ENCODE assay signal across 8 cellular contexts in the genomic region with DNA sequence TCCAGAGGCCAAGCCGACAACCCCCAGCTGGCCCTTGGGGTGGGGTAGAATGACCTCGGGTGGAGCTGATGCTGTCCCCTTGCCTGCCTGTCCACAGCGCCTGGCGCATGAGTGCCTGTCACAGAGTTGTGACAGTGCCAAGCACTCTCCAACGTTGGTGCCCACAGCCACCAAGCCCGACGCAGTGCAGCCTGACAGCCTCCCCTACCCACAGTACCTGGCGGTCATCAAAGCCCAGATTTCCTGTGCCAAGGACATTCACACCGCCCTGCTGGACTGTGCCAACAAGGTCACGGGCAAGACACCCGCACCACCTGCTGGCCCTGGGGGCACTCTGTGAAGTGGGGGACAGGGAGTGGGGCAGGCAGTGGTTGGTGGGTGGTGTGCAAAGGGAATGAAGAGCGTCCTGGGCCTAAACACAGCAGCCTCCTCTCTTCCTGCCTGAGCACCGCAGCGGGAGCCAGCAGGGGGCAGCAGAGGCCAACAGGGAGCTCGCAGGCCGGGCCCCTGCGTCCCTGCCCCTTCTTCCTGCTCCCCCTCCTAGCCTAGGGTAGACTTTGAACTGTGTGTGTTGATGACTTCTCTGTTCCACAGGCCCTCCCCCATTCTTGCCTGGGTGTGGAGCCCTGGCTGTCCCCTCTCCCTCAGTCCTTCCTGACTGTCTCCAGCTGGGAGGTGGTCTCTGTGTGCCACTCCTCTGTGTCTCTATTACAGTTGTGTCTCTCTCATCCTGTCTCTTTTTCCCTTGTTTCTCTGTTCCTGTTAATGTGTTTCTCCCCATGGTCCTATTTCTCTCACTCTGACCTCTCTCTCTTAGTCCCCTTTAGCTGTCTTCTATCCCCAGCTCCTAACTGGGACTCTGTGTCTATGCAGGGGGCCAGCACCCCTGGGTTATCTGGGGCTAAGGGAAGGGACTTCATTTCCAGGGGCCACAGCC. TPM values are rescaled to one million over a fixed set of nuclear protein-coding genes. Genes with fewer than 3 reads are reported as not detected.
DNase-seq lines count a peak whose midpoint lies in the region; ATAC-seq and TF ChIP-seq lines count a peak whose summit lies in the region.

No MANE protein-coding gene starts in this region.

- DNase-seq in AG04450 (ENCODE audit: low read depth, low spot score) (no peak), RPMI8226 (peak; percentile 87), fibroblast of gingiva (ENCODE audit: low read depth) (peak; percentile 80)
- peak; percentile 88 for DNase-seq in activated T-helper 1 cell treated with anti-CD3 and anti-CD28 coated beads, Interleukin-12 subunit alpha, Interleukin-12 subunit beta, Interleukin-2, Interleukin-4 antibody, amounts not matched to agents 30 ng/mL and 10 ng/mL and 1 ng/mL, durations not matched to agents 14 hours and 24 hours and 36 hours (ENCODE audit: low spot score)
- peak; percentile 82 for DNase-seq in natural killer cell treated with Interleukin-12 subunit alpha and Interleukin-12 subunit beta and Interleukin-15 and Interleukin-18, amount 100 ng/mL, for 72 hours (ENCODE audit: low spot score)

- H3K9me3 ChIP-seq in AG04450 (ENCODE audit: control insufficient read depth, insufficient read depth, low read length), result no peaks in the 10 kb centered on the region

- H3K27me3 ChIP-seq in AG04450 (ENCODE audit: control insufficient read depth, insufficient read depth, low read length), result no peaks in the 10 kb centered on the region
- no peaks in the 10 kb centered on the region for H3K27me3 ChIP-seq in KMS-11 (ENCODE audit: insufficient read depth, low read depth)

- peak; percentile 96 for TF ChIP-seq CTCF in AG04450 (IDR thresholded peaks at IDR 0.05; ENCODE audit: low read depth, low read length)
- peak; percentile 90 for TF ChIP-seq CTCF in KMS-11 (conservative IDR thresholded peaks at IDR 0.05; ENCODE audit: low read depth, low read length)

- peaks cover 9% of the 10 kb centered on the region for H3K79me2 ChIP-seq in KMS-11 (ENCODE audit: insufficient read depth, low read depth)

- no peak overlapping the region for H2AFZ ChIP-seq in KMS-11 (ENCODE audit: low read depth)

- H3K36me3 ChIP-seq in KMS-11 (ENCODE audit: insufficient read depth), result 0 out of 2 replicates have a peak, but pooled peaks cover 6% of the 10 kb centered on the region

- H3K4me1 ChIP-seq in KMS-11 (ENCODE audit: low read depth, poor library complexity, severe bottlenecking), result peaks cover 55% of the 10 kb centered on the region

- no peaks in the 10 kb centered on the region for H4K20me1 ChIP-seq in KMS-11 (ENCODE audit: insufficient read depth)

- no peaks in the 10 kb centered on the region for H3K27me3 Mint-ChIP-seq in activated T-helper 1 cell treated with anti-CD3 and anti-CD28 coated beads, Interleukin-12 subunit alpha, Interleukin-12 subunit beta, Interleukin-2, Interleukin-4 antibody, amounts not matched to agents 30 ng/mL and 10 ng/mL and 1 ng/mL, durations not matched to agents 14 hours and 24 hours and 36 hours (ENCODE audit: insufficient read depth)
- no peaks in the 10 kb centered on the region for H3K27me3 Mint-ChIP-seq in natural killer cell treated with Interleukin-12 subunit alpha and Interleukin-12 subunit beta and Interleukin-15 and Interleukin-18, amount 100 ng/mL, for 72 hours
- no peaks in the 10 kb centered on the region for H3K27me3 Mint-ChIP-seq in stimulated activated naive CD8-positive, alpha-beta T cell treated with anti-CD3 and anti-CD28 coated beads, Interleukin-15, Interleukin-2, amounts not matched to agents 100 ng/mL and 50 ng/mL, for 24 hours

- peak overlapping the region; percentile 67 for H3K27ac Mint-ChIP-seq in activated T-helper 1 cell treated with anti-CD3 and anti-CD28 coated beads, Interleukin-12 subunit alpha, Interleukin-12 subunit beta, Interleukin-2, Interleukin-4 antibody, amounts not matched to agents 30 ng/mL and 10 ng/mL and 1 ng/mL, durations not matched to agents 14 hours and 24 hours and 36 hours
- peak overlapping the region; percentile 87 to 90 for H3K27ac Mint-ChIP-seq in natural killer cell treated with Interleukin-12 subunit alpha and Interleukin-12 subunit beta and Interleukin-15 and Interleukin-18, amount 100 ng/mL, for 72 hours
- peak overlapping the region; percentile 94 for H3K27ac Mint-ChIP-seq in stimulated activated naive CD8-positive, alpha-beta T cell treated with anti-CD3 and anti-CD28 coated beads, Interleukin-15, Interleukin-2, amounts not matched to agents 100 ng/mL and 50 ng/mL, for 24 hours

- H3K4me1 Mint-ChIP-seq in activated T-helper 1 cell treated with anti-CD3 and anti-CD28 coated beads, Interleukin-12 subunit alpha, Interleukin-12 subunit beta, Interleukin-2, Interleukin-4 antibody, amounts not matched to agents 30 ng/mL and 10 ng/mL and 1 ng/mL, durations not matched to agents 14 hours and 24 hours and 36 hours (ENCODE audit: low read depth), result peaks cover 58% of the 10 kb centered on the region
- peaks cover 45 to 48% of the 10 kb centered on the region in 2 donors for H3K4me1 Mint-ChIP-seq in natural killer cell treated with Interleukin-12 subunit alpha and Interleukin-12 subunit beta and Interleukin-15 and Interleukin-18, amount 100 ng/mL, for 72 hours (ENCODE audit: low read depth in 2 of 2)
- peaks cover 74% of the 10 kb centered on the region for H3K4me1 Mint-ChIP-seq in stimulated activated naive CD8-positive, alpha-beta T cell treated with anti-CD3 and anti-CD28 coated beads, Interleukin-15, Interleukin-2, amounts not matched to agents 100 ng/mL and 50 ng/mL, for 24 hours (ENCODE audit: low read depth)

- intact Hi-C loops in activated T-helper 1 cell treated with anti-CD3 and anti-CD28 coated beads, Interleukin-12 subunit alpha, Interleukin-12 subunit beta, Interleukin-2, Interleukin-4 antibody, amounts not matched to agents 30 ng/mL and 10 ng/mL and 1 ng/mL, durations not matched to agents 14 hours and 24 hours and 36 hours (cut with micrococcal nuclease), result loop anchor here (1.0 to 5.0 kb wide), 4 partner anchors 14 to 275 kb away; a partner anchor contains a TSS

- H3K4me2 ChIP-seq in KMS-11, result peak overlapping the region; percentile 66

- CTCF ChIA-PET in AG04450 (lab: Charles Lee), result interaction anchor here (0.6 to 4.4 kb wide), 24 partner anchors 9 to 250 kb away, joined by 3 to 67 read pairs (median 4); a partner anchor contains a TSS

- no peak overlapping the region for H3K4me3 Mint-ChIP-seq in activated T-helper 1 cell treated with anti-CD3 and anti-CD28 coated beads, Interleukin-12 subunit alpha, Interleukin-12 subunit beta, Interleukin-2, Interleukin-4 antibody, amounts not matched to agents 30 ng/mL and 10 ng/mL and 1 ng/mL, durations not matched to agents 14 hours and 24 hours and 36 hours
- peak overlapping the region; percentile 80 for H3K4me3 Mint-ChIP-seq in natural killer cell treated with Interleukin-12 subunit alpha and Interleukin-12 subunit beta and Interleukin-15 and Interleukin-18, amount 100 ng/mL, for 72 hours
- H3K4me3 Mint-ChIP-seq in stimulated activated naive CD8-positive, alpha-beta T cell treated with anti-CD3 and anti-CD28 coated beads, Interleukin-15, Interleukin-2, amounts not matched to agents 100 ng/mL and 50 ng/mL, for 24 hours, result peak overlapping the region; percentile 70

- H3K9me3 Mint-ChIP-seq in activated T-helper 1 cell treated with anti-CD3 and anti-CD28 coated beads, Interleukin-12 subunit alpha, Interleukin-12 subunit beta, Interleukin-2, Interleukin-4 antibody, amounts not matched to agents 30 ng/mL and 10 ng/mL and 1 ng/mL, durations not matched to agents 14 hours and 24 hours and 36 hours, result no peaks in the 10 kb centered on the region
- H3K9me3 Mint-ChIP-seq in natural killer cell treated with Interleukin-12 subunit alpha and Interleukin-12 subunit beta and Interleukin-15 and Interleukin-18, amount 100 ng/mL, for 72 hours, result no peaks in the 10 kb centered on the region
- no peaks in the 10 kb centered on the region for H3K9me3 Mint-ChIP-seq in stimulated activated naive CD8-positive, alpha-beta T cell treated with anti-CD3 and anti-CD28 coated beads, Interleukin-15, Interleukin-2, amounts not matched to agents 100 ng/mL and 50 ng/mL, for 24 hours

- H3K4me3 ChIP-seq in AG04450 (ENCODE audit: low read depth, low read length) (no peak overlapping the region), KMS-11 (IDR thresholded peaks at IDR 0.05; ENCODE audit: insufficient read depth, low read depth, low read length) (no peak overlapping the region)

- peaks cover 19% of the 10 kb centered on the region for H3K36me3 Mint-ChIP-seq in activated T-helper 1 cell treated with anti-CD3 and anti-CD28 coated beads, Interleukin-12 subunit alpha, Interleukin-12 subunit beta, Interleukin-2, Interleukin-4 antibody, amounts not matched to agents 30 ng/mL and 10 ng/mL and 1 ng/mL, durations not matched to agents 14 hours and 24 hours and 36 hours (ENCODE audit: low read depth)
- peaks cover 5% of the 10 kb centered on the region for H3K36me3 Mint-ChIP-seq in natural killer cell treated with Interleukin-12 subunit alpha and Interleukin-12 subunit beta and Interleukin-15 and Interleukin-18, amount 100 ng/mL, for 72 hours
- peaks cover 30% of the 10 kb centered on the region for H3K36me3 Mint-ChIP-seq in stimulated activated naive CD8-positive, alpha-beta T cell treated with anti-CD3 and anti-CD28 coated beads, Interleukin-15, Interleukin-2, amounts not matched to agents 100 ng/mL and 50 ng/mL, for 24 hours (ENCODE audit: low read depth)

- peak; percentile 36 for ATAC-seq in GM18907 (IDR thresholded peaks at IDR 0.05; ENCODE audit: unreplicated experiment)
- peak; percentile 74 for ATAC-seq in natural killer cell treated with Interleukin-12 subunit alpha and Interleukin-12 subunit beta and Interleukin-15 and Interleukin-18, amount 100 ng/mL, for 72 hours

- POLR2A ChIA-PET in AG04450 (lab: Yijun Ruan, JAX), result interaction anchor here (0.6 to 2.1 kb wide), 5 partner anchors 10 to 45 kb away, joined by 3 to 22 read pairs (median 17); a partner anchor contains a TSS

- no peak overlapping the region; the same call in 1 of the 2 replicates for H3K9ac ChIP-seq in KMS-11

- peak overlapping the region; percentile 57 for H3K27ac ChIP-seq in AG04450 (ENCODE audit: low read depth, low read length)
- peak overlapping the region; percentile 47; the same call in 1 of the 2 replicates for H3K27ac ChIP-seq in KMS-11

RNA-seq across cellular contexts. Expression of a gene that starts 6.5 kb away (rescaled TPM):
- 28.0 and 29.9 TPM in 2 replicates for polyA plus RNA-seq in AG04450 (2011; rRNA removed)
- 22.2 and 26.5 TPM in 2 replicates for polyA minus RNA-seq in AG04450 (2011; rRNA and poly(A)+ RNA removed)
- 37.5 and 45.8 TPM in 2 replicates for total RNA-seq in activated T-helper 1 cell treated with anti-CD3 and anti-CD28 coated beads, Interleukin-12 subunit alpha, Interleukin-12 subunit beta, Interleukin-2, Interleukin-4 antibody, amounts not matched to agents 30 ng/mL and 10 ng/mL and 1 ng/mL, durations not matched to agents 14 hours and 24 hours and 36 hours
- total RNA-seq in natural killer cell treated with Interleukin-12 subunit alpha and Interleukin-12 subunit beta and Interleukin-15 and Interleukin-18, amount 100 ng/mL, for 72 hours, result 10 to 100 TPM; 22.2 to 35.2 TPM

RNA-seq across cellular contexts. Expression of a gene that starts 6.7 kb away (rescaled TPM):
- 51.9 and 60.5 TPM in 2 replicates for polyA plus RNA-seq in AG04450 (2011; rRNA removed)
- polyA minus RNA-seq in AG04450 (2011; rRNA and poly(A)+ RNA removed), result 46.7 and 51.6 TPM in 2 replicates
- 54.8 and 57.3 TPM in 2 replicates for total RNA-seq in activated T-helper 1 cell treated with anti-CD3 and anti-CD28 coated beads, Interleukin-12 subunit alpha, Interleukin-12 subunit beta, Interleukin-2, Interleukin-4 antibody, amounts not matched to agents 30 ng/mL and 10 ng/mL and 1 ng/mL, durations not matched to agents 14 hours and 24 hours and 36 hours
- 10 to 100 TPM; 38.1 to 39.2 TPM for total RNA-seq in natural killer cell treated with Interleukin-12 subunit alpha and Interleukin-12 subunit beta and Interleukin-15 and Interleukin-18, amount 100 ng/mL, for 72 hours

RNA-seq across cellular contexts. Expression of a gene that starts 9.0 kb away (rescaled TPM):
- polyA plus RNA-seq in AG04450 (2011; rRNA removed), result 4.1 and 8.3 TPM in 2 replicates
- 4.6 and 6.4 TPM in 2 replicates for polyA minus RNA-seq in AG04450 (2011; rRNA and poly(A)+ RNA removed)
- 31.2 and 32.0 TPM in 2 replicates for total RNA-seq in activated T-helper 1 cell treated with anti-CD3 and anti-CD28 coated beads, Interleukin-12 subunit alpha, Interleukin-12 subunit beta, Interleukin-2, Interleukin-4 antibody, amounts not matched to agents 30 ng/mL and 10 ng/mL and 1 ng/mL, durations not matched to agents 14 hours and 24 hours and 36 hours
- 10 to 100 TPM; 11.2 to 27.8 TPM for total RNA-seq in natural killer cell treated with Interleukin-12 subunit alpha and Interleukin-12 subunit beta and Interleukin-15 and Interleukin-18, amount 100 ng/mL, for 72 hours

RNA-seq across cellular contexts. Expression of a gene that starts 14.8 kb away (rescaled TPM):
- 12.3 and 19.1 TPM in 2 replicates for polyA plus RNA-seq in AG04450 (2011; rRNA removed)
- polyA minus RNA-seq in AG04450 (2011; rRNA and poly(A)+ RNA removed), result 27.4 and 38.3 TPM in 2 replicates
- 43.9 and 47.3 TPM in 2 replicates for total RNA-seq in activated T-helper 1 cell treated with anti-CD3 and anti-CD28 coated beads, Interleukin-12 subunit alpha, Interleukin-12 subunit beta, Interleukin-2, Interleukin-4 antibody, amounts not matched to agents 30 ng/mL and 10 ng/mL and 1 ng/mL, durations not matched to agents 14 hours and 24 hours and 36 hours
- 10 to 100 TPM; 30.8 to 68.1 TPM for total RNA-seq in natural killer cell treated with Interleukin-12 subunit alpha and Interleukin-12 subunit beta and Interleukin-15 and Interleukin-18, amount 100 ng/mL, for 72 hours

RNA-seq across cellular contexts. Expression of a gene that starts 38.1 kb away (rescaled TPM):
- 1,488 and 2,094 TPM in 2 replicates for polyA plus RNA-seq in AG04450 (2011; rRNA removed)
- 1,554 and 2,030 TPM in 2 replicates for polyA minus RNA-seq in AG04450 (2011; rRNA and poly(A)+ RNA removed)
- 2,440 and 2,532 TPM in 2 replicates for total RNA-seq in activated T-helper 1 cell treated with anti-CD3 and anti-CD28 coated beads, Interleukin-12 subunit alpha, Interleukin-12 subunit beta, Interleukin-2, Interleukin-4 antibody, amounts not matched to agents 30 ng/mL and 10 ng/mL and 1 ng/mL, durations not matched to agents 14 hours and 24 hours and 36 hours
- total RNA-seq in natural killer cell treated with Interleukin-12 subunit alpha and Interleukin-12 subunit beta and Interleukin-15 and Interleukin-18, amount 100 ng/mL, for 72 hours, result 1,000 to 10,000 TPM; 1,544 to 1,854 TPM
